Comparison of ENCODE assay signal across 17 cellular contexts in the genomic region with DNA sequence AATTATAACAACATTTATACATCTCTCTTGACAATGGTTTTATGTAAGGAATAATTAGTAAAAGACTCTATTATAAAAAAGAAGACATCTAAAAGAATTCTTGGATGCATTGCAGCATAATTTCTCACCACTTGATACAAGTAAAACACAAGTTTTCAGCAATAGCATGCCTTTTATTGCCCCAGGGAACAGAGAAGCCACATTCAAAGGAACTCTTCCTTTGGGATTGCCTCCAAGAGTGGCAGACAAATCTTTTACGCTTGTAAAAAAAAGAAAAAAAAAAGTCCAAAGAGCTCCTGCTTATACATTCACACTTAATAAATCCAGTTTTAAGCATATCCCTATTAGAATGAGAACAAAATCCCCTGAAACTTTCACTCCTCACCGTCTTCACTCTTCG.
"Had no signal": no experiment of that assay in that cellular context is flagged by ENCODE, and none has a peak within 500 bp of the region (broad histone marks: within the 10 kb centered on the region; RNA-seq: fewer than 3 reads in every experiment).

No MANE protein-coding gene starts in this region.

- DNase-seq: effector memory CD8-positive, alpha-beta T cell; esophagus squamous epithelium; head of caudate nucleus; kidney; left cardiac atrium; left ventricle myocardium inferior; lower lobe of right lung; mesenchymal stem cell; naive B cell; occipital lobe; right lobe of liver; spleen; stimulated activated CD4-positive, alpha-beta T cell treated with anti-CD3 and anti-CD28 coated beads, Interleukin-2, amount 100 ng/mL, for 24 hours; stimulated activated CD4-positive, alpha-beta T cell treated with anti-CD3 and anti-CD28 coated beads, Interleukin-4, amount 100 ng/mL, for 4 hours; stimulated activated naive B cell treated with anti-CD40 and anti-IgM and Interleukin-4, amounts not matched to agents 10 μg/mL and 1 μg/mL and 100 μg/mL, for 72 hours; stimulated activated naive CD8-positive, alpha-beta T cell treated with anti-CD3 and anti-CD28 coated beads, Interleukin-15, amount 100 ng/mL, for 72 hours; transverse colon had no signal

- ATAC-seq: effector memory CD8-positive, alpha-beta T cell; left cardiac atrium; lower lobe of right lung; stimulated activated naive B cell treated with anti-CD40 and anti-IgM and Interleukin-4, amounts not matched to agents 10 μg/mL and 1 μg/mL and 100 μg/mL, for 72 hours; stimulated activated naive CD8-positive, alpha-beta T cell treated with anti-CD3 and anti-CD28 coated beads, Interleukin-15, amount 100 ng/mL, for 72 hours had no signal
